Comparison of ENCODE assay signal across 8 cellular contexts in the genomic region with DNA sequence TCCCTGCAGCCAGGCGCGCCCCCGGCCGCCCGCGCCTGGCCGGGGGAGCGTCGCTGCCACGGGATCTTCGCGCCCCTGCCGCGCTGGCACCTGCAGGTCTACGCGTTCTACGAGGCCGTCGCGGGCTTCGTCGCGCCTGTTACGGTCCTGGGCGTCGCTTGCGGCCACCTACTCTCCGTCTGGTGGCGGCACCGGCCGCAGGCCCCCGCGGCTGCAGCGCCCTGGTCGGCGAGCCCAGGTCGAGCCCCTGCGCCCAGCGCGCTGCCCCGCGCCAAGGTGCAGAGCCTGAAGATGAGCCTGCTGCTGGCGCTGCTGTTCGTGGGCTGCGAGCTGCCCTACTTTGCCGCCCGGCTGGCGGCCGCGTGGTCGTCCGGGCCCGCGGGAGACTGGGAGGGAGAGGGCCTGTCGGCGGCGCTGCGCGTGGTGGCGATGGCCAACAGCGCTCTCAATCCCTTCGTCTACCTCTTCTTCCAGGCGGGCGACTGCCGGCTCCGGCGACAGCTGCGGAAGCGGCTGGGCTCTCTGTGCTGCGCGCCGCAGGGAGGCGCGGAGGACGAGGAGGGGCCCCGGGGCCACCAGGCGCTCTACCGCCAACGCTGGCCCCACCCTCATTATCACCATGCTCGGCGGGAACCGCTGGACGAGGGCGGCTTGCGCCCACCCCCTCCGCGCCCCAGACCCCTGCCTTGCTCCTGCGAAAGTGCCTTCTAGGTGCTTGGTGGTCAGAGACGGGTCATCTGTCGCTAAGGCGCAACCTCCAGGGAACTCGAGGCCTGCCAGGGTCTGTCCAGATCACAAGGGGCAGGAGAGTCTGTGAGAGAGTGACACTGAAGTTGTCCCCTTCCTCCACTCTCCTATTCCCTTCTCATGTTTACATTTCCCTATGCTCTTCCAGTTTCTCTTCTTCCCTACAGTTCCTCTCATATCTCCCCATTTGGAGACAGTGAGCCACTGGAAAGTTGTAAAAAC. TPM values are rescaled to one million over a fixed set of nuclear protein-coding genes. Genes with fewer than 3 reads are reported as not detected.
DNase-seq lines count a peak whose midpoint lies in the region; ATAC-seq and TF ChIP-seq lines count a peak whose summit lies in the region.

No MANE protein-coding gene starts in this region.

- H3K27me3 ChIP-seq in KMS-11 (ENCODE audit: insufficient read depth, low read depth), result no peaks in the 10 kb centered on the region; the same call in 1 of the 2 replicates

- peak overlapping the region; percentile 74 for H3K27ac ChIP-seq in KMS-11

- H3K27me3 Mint-ChIP-seq in stimulated activated naive CD8-positive, alpha-beta T cell treated with anti-CD3 and anti-CD28 coated beads, Interleukin-15, amount 100 ng/mL, for 72 hours, result no peaks in the 10 kb centered on the region

- peaks cover 21% of the 10 kb centered on the region for H3K4me1 ChIP-seq in KMS-11 (ENCODE audit: low read depth, poor library complexity, severe bottlenecking)
- H3K4me1 ChIP-seq in mucosa of descending colon (ENCODE audit: low read depth), result peaks cover 6% of the 10 kb centered on the region

- no peaks in the 10 kb centered on the region for H3K79me2 ChIP-seq in KMS-11 (ENCODE audit: insufficient read depth, low read depth)

- no peaks in the 10 kb centered on the region for H3K9me3 Mint-ChIP-seq in stimulated activated naive CD8-positive, alpha-beta T cell treated with anti-CD3 and anti-CD28 coated beads, Interleukin-15, amount 100 ng/mL, for 72 hours

- TF ChIP-seq CTCF in KMS-11 (conservative IDR thresholded peaks at IDR 0.05; ENCODE audit: low read depth, low read length) (no peak), mucosa of descending colon (IDR thresholded peaks at IDR 0.05) (no peak)

- H3K9me3 ChIP-seq in mucosa of descending colon, result no peaks in the 10 kb centered on the region

- H3K4me3 ChIP-seq in KMS-11 (IDR thresholded peaks at IDR 0.05; ENCODE audit: insufficient read depth, low read depth, low read length), result no peak overlapping the region
- peak overlapping the region; percentile 21 for H3K4me3 ChIP-seq in mucosa of descending colon

- peak; percentile 73 for DNase-seq in ELF-1 (ENCODE audit: low read depth, low spot score)
- DNase-seq in activated CD4-positive, alpha-beta T cell treated with anti-CD3 and anti-CD28 coated beads for 4 hours, result peak; percentile 31 to 44
- DNase-seq in ecto neural progenitor cell (ENCODE audit: low spot score), result peak; percentile 74
- DNase-seq in mucosa of descending colon, result peak; percentile 43 to 76 (median 74)
- DNase-seq in stimulated activated naive CD8-positive, alpha-beta T cell treated with anti-CD3 and anti-CD28 coated beads, Interleukin-15, amount 100 ng/mL, for 72 hours, result peak; percentile 61 to 65
- no peak for DNase-seq in SKM-1 (lab: John Stamatoyannopoulos, UW; ENCODE audit: unreplicated experiment)

- H3K4me2 ChIP-seq in KMS-11, result peak overlapping the region; percentile 58

- intact Hi-C loops in mucosa of descending colon (cut with DNase I, micrococcal nuclease), result no loop called here

- ATAC-seq in GM21528 (IDR thresholded peaks at IDR 0.05; ENCODE audit: low FRiP score, unreplicated experiment) (peak; percentile 59), mucosa of descending colon (peak; percentile 73)
- ATAC-seq in stimulated activated naive CD8-positive, alpha-beta T cell treated with anti-CD3 and anti-CD28 coated beads, Interleukin-15, amount 100 ng/mL, for 72 hours, result peak; percentile 70

- no peaks in the 10 kb centered on the region for H3K36me3 ChIP-seq in KMS-11 (ENCODE audit: insufficient read depth)
- no peaks in the 10 kb centered on the region for H3K36me3 ChIP-seq in mucosa of descending colon (ENCODE audit: low read depth)

- H4K20me1 ChIP-seq in KMS-11 (ENCODE audit: insufficient read depth), result no peaks in the 10 kb centered on the region

- peak overlapping the region; percentile 74 to 82 for H3K4me3 Mint-ChIP-seq in stimulated activated naive CD8-positive, alpha-beta T cell treated with anti-CD3 and anti-CD28 coated beads, Interleukin-15, amount 100 ng/mL, for 72 hours

- peak overlapping the region; percentile 97 for H2AFZ ChIP-seq in KMS-11 (ENCODE audit: low read depth)

- peak overlapping the region in 1 of 2 donors; percentile 89 for H3K27ac Mint-ChIP-seq in stimulated activated naive CD8-positive, alpha-beta T cell treated with anti-CD3 and anti-CD28 coated beads, Interleukin-15, amount 100 ng/mL, for 72 hours

- peak overlapping the region; percentile 91 for H3K9ac ChIP-seq in KMS-11

- peaks cover 37% of the 10 kb centered on the region for H3K4me1 Mint-ChIP-seq in stimulated activated naive CD8-positive, alpha-beta T cell treated with anti-CD3 and anti-CD28 coated beads, Interleukin-15, amount 100 ng/mL, for 72 hours

RNA-seq across cellular contexts. Expression of gene GPR150, which starts 1.3 kb away (rescaled TPM):
- total RNA-seq in mucosa of descending colon, result under 1 TPM; 0.28 to 0.49 (median 0.41) TPM

RNA-seq across cellular contexts. Expression of gene RFESD, which starts 25.4 kb away (rescaled TPM):
- 1 to 10 TPM in 2 of 3 donors, under 1 TPM in 1; 0.31 to 2.5 (median 1.4) TPM for total RNA-seq in mucosa of descending colon
